22 cellular contexts compared by ENCODE assay signal in genomic region chr5:128315671-128316070, GRCh38.
"Had no signal": no experiment of that assay in that cellular context is flagged by ENCODE, and none has a peak within 500 bp of the region (broad histone marks: within the 10 kb centered on the region; RNA-seq: fewer than 3 reads in every experiment).

No MANE protein-coding gene starts in this region.

- DNase-seq: cortex of kidney; dorsolateral prefrontal cortex; effector CD8-positive, alpha-beta T cell; glutamatergic neuron; islet precursor cell; left ventricle myocardium inferior; mesendoderm; naive B cell; nephron progenitor cell; posterior cingulate gyrus; sigmoid colon; stimulated activated CD4-positive, alpha-beta T cell treated with anti-CD3 and anti-CD28 coated beads, Interleukin-2, amount 100 ng/mL, for 24 hours; stimulated activated CD4-positive, alpha-beta T cell treated with anti-CD3 and anti-CD28 coated beads, Interleukin-4, amount 100 ng/mL, for 4 hours; stimulated activated naive B cell treated with anti-CD40 and anti-IgM and Interleukin-4, amounts not matched to agents 10 μg/mL and 1 μg/mL and 100 μg/mL, for 72 hours; stimulated activated naive CD8-positive, alpha-beta T cell treated with anti-CD3 and anti-CD28 coated beads, Interleukin-15, amount 100 ng/mL, for 72 hours; testis had no signal

- H3K4me3 ChIP-seq: dorsolateral prefrontal cortex, esophagus muscularis mucosa, gastroesophageal sphincter, left ventricle myocardium inferior, lung, right atrium auricular region, sigmoid colon, skin epidermis, testis, tibial nerve had no signal

- H3K27ac ChIP-seq: dorsolateral prefrontal cortex, esophagus muscularis mucosa, gastroesophageal sphincter, left ventricle myocardium inferior, right atrium auricular region, sigmoid colon, skin epidermis, testis, tibial nerve had no signal

- H3K9me3 ChIP-seq: esophagus muscularis mucosa, gastroesophageal sphincter, left ventricle myocardium inferior, right atrium auricular region, sigmoid colon, testis, tibial nerve had no signal

- ATAC-seq: gastroesophageal sphincter; stimulated activated naive B cell treated with anti-CD40 and anti-IgM and Interleukin-4, amounts not matched to agents 10 μg/mL and 1 μg/mL and 100 μg/mL, for 72 hours; stimulated activated naive CD8-positive, alpha-beta T cell treated with anti-CD3 and anti-CD28 coated beads, Interleukin-15, amount 100 ng/mL, for 72 hours had no signal

- H3K36me3 ChIP-seq: gastroesophageal sphincter, left ventricle myocardium inferior, right atrium auricular region, sigmoid colon, tibial nerve had no signal

- H3K27me3 ChIP-seq: dorsolateral prefrontal cortex, esophagus muscularis mucosa, gastroesophageal sphincter, right atrium auricular region, sigmoid colon, testis, tibial nerve had no signal

- H3K4me1 ChIP-seq: esophagus muscularis mucosa, gastroesophageal sphincter, right atrium auricular region, sigmoid colon, testis, tibial nerve had no signal
